7 cellular contexts compared by ENCODE assay signal in the genomic region with DNA sequence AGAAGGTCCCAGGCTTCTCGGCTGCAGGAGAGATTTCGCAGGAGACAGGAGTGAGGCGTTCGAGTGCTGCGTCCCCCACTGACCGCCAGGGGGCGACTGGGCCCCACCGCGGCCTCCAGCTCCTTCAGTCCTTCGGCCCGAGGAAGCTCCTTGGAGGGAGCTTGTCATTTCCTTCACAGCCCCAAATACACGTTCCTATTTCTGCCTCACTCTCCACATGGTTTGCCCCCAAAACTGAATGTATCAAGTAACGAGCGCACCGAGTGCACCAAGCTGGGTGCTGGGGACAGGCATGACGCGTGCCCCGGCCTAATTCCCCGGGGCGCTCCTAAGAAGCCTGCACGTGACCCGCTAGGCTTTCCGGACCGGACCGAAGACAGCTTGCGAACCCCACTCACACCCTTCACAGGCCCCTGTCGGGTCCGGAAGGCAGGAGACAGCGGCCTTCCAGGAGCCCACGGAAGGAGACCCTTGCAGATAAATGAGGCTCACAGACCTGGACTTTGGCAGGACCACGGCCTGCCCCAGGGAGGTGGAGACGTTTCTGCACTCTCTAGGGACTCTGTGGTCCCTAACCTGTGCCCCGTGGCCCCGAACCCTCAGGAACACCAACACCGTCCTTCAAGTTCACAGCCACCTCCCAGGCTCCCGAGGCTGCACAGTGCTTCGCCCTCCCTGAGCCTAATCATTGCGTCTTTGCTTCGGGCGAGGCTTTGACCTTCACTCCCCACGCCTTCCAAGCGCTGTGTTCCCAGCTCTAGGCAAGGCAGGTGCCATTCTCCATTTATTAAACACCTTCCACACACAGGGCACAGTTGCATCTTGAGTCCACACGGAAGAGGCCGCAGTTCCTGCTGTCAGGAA. TPM values are rescaled to one million over a fixed set of nuclear protein-coding genes. Genes with fewer than 3 reads are reported as not detected.
A peak's percentile ranks its signal among the peaks of the same experiment; 100 is the strongest.
DNase-seq lines count a peak whose midpoint lies in the region; ATAC-seq, FAIRE-seq and TF ChIP-seq lines count a peak whose summit lies in the region.

No MANE protein-coding gene starts in this region.

- WGBS in pancreas, 2 donors = 61 to 63% methylated on average over 44 of the region's 44 CpGs

- H3K9me3 ChIP-seq in NT2/D1 (ENCODE audit: insufficient read depth, low read length) (no peaks in the 10 kb centered on the region), pancreas (no peaks in the 10 kb centered on the region)

- peaks cover 23% of the 10 kb centered on the region for H3K27me3 ChIP-seq in NT2/D1 (ENCODE audit: insufficient read depth, insufficient read length)
- H3K27me3 ChIP-seq in pancreas = no peaks in the 10 kb centered on the region

- FAIRE-seq in pancreas (lab: Jason Lieb, UNC) = no peak

- peak overlapping the region; percentile 63 for H3K9ac ChIP-seq in NT2/D1 (ENCODE audit: insufficient read length, low read depth)

- H3K4me1 ChIP-seq in NT2/D1 (ENCODE audit: insufficient read depth, insufficient read length) (peaks cover 18% of the 10 kb centered on the region), pancreas (peaks cover 0 to 18% (median 17%) of the 10 kb centered on the region in 3 donors)

- H3K4me3 ChIP-seq in NT2/D1 (ENCODE audit: insufficient read length, low read depth) (no peak overlapping the region), pancreas (no peak overlapping the region)

- TF ChIP-seq CTCF in GM10266 (IDR thresholded peaks at IDR 0.05; ENCODE audit: control insufficient read depth, insufficient read depth, low read depth, missing control alignments) = peak; percentile 88
- peak; percentile 88 to 93 (median 90) for TF ChIP-seq CTCF in pancreas (IDR thresholded peaks at IDR 0.05)

- H3K27ac ChIP-seq in pancreas = no peak overlapping the region

- ATAC-seq in HG02642 (IDR thresholded peaks at IDR 0.05; ENCODE audit: poor library complexity, unreplicated experiment) = peak; percentile 65
- ATAC-seq in pancreas = peak; percentile 59 to 70 (median 62)
- no peak for ATAC-seq in HG02973 (IDR thresholded peaks at IDR 0.05; ENCODE audit: unreplicated experiment)

- intact Hi-C loops in head of caudate nucleus (cut with DNase I) = no loop called here
- intact Hi-C loops in pancreas (cut with DNase I) = no loop called here

- no peaks in the 10 kb centered on the region for H3K36me3 ChIP-seq in NT2/D1 (ENCODE audit: insufficient read depth, insufficient read length, low read length)
- H3K36me3 ChIP-seq in pancreas = no peaks in the 10 kb centered on the region

- DNase-seq in GM10266 (ENCODE audit: extremely low spot score) (peak; percentile 81), NT2/D1 (ENCODE audit: low read depth, low spot score) (peak; percentile 66), head of caudate nucleus (peak; percentile 35 to 90 (median 76)), pancreas (peak in 5 of 6 donors; percentile 33 to 85 (median 63))
- DNase-seq in activated effector memory CD4-positive, alpha-beta T cell treated with Interleukin-2 at 50 U/mL for 16 hours = peak; percentile 7

RNA-seq across cellular contexts. Expression of gene FAHD2A, which starts 13.0 kb away (rescaled TPM):
- total RNA-seq in pancreas = 10 to 100 TPM; 15.4 to 22.2 (median 17.9) TPM
- 10 to 100 TPM; 19.0 to 19.8 TPM for polyA plus RNA-seq in pancreas

Comparison
In these comparisons a context has a peak if more than half of its experiments do, and no peak if none do; other contexts are left out.
1. DNase-seq: peak in every context shown above with its lines; median percentile 81 in GM10266; 76 in head of caudate nucleus; 66 in NT2/D1; 63 in pancreas; 7 in activated effector memory CD4-positive, alpha-beta T cell treated with Interleukin-2 at 50 U/mL for 16 hours.